8 cellular contexts compared by ENCODE assay signal in the genomic region with DNA sequence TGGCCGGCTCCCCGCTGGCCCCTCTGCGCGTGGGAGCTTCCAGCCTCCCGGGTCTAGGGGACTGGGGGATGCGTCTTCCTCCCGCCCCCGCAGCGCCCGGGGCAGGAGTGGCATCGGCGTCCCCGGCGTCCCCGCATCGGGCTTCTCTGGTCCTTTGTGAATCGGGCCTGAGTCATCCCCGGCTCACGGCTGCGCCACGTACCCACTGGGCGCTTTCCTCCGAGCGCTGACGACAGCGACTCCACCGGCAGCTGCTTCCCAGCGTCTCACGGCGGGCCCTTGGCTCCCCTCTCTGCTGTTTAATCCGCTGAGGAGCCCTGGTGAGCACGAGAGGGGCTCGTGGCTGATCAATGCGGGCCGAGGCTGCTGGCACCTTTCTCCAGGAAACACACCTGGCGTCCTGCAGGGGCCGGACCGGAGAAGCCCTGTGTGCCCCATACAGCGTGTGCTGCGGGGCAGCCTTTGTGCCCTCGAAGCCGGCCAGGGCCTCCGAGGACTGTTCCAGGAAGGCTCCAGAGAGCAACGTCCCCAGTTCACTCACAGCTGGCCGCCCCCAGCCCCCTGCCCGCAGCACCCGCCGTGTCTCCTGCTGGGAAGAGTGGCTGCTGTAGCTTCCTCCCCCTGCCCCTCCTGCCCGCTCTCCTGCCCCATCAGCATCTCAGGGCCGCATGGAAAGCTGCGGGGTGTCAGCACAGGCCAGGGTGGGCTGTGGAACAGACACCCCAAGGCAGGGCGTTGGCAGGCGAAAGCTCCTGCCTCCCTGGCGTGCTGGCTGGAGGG.
DNase-seq lines count a peak whose midpoint lies in the region; ATAC-seq and TF ChIP-seq lines count a peak whose summit lies in the region.

No MANE protein-coding gene starts in this region.

- TF ChIP-seq RAD21 in SK-N-SH (IDR thresholded peaks at IDR 0.05; ENCODE audit: low read length), result peak; percentile 34; the same call in 1 of the 2 replicates

- no peaks in the 10 kb centered on the region for H3K27me3 ChIP-seq in SK-N-SH (ENCODE audit: insufficient read depth)

- H3K27ac ChIP-seq in SK-N-SH (ENCODE audit: low read depth in 2 of 2, low read length in 1 of 2), result no peak overlapping the region

- no peak for TF ChIP-seq EP300 in SK-N-SH (IDR thresholded peaks at IDR 0.05; ENCODE audit: borderline replicate concordance in 1 of 2, low read depth in 1 of 2, low read length in 1 of 2)

- H3K9me2 ChIP-seq in SK-N-SH, result no peaks in the 10 kb centered on the region

- CTCF ChIA-PET in SK-N-SH (lab: Yijun Ruan, JAX), result interaction anchor here (0.6 to 2.9 kb wide), 5 partner anchors 26 to 273 kb away, joined by 3 to 31 read pairs (median 3); no protein-coding TSS in a partner anchor

- no peaks in the 10 kb centered on the region for H3K36me3 ChIP-seq in SK-N-SH (replicated peaks in 1 of 2; ENCODE audit: control insufficient read depth in 1 of 2, insufficient read depth in 2 of 2, low read length in 1 of 2)

- peak overlapping the region; percentile 34; the same call in 1 of the 2 replicates for H3K9ac ChIP-seq in SK-N-SH

- H3K9me3 ChIP-seq in SK-N-SH, result no peaks in the 10 kb centered on the region

- DNase-seq in activated CD4-positive, CD25-positive, alpha-beta regulatory T cell treated with anti-CD3 and anti-CD28 coated beads, Interleukin-2, amount 50 U/mL, for 72 hours, result no peak
- DNase-seq in SK-N-SH, result peak; percentile 87
- peak; percentile 65 to 76 for DNase-seq in cardiac fibroblast (ENCODE audit: low read depth in 2 of 2)
- DNase-seq in left lobe of liver (ENCODE audit: low spot score), result peak; percentile 45
- peak; percentile 36 to 56 for DNase-seq in stimulated activated CD4-positive, alpha-beta T cell treated with anti-CD3 and anti-CD28 coated beads, Interleukin-1b, Interleukin-23, amount 100 ng/mL, for 4 hours (ENCODE audit: low read depth in 2 of 2)
- DNase-seq in NCI-H226, result no peak

- peak overlapping the region; percentile 80 for H3K4me2 ChIP-seq in SK-N-SH

- H3K79me2 ChIP-seq in SK-N-SH (ENCODE audit: insufficient read depth), result no peaks in the 10 kb centered on the region

- peak overlapping the region in 1 of 2 experiments; percentile 40; a peak in 2 of 4 replicates for H3K4me3 ChIP-seq in SK-N-SH (ENCODE audit: low read depth in 2 of 2, low read length in 1 of 2)
- H3K4me3 ChIP-seq in cardiac fibroblast (replicated peaks in 1 of 2; ENCODE audit: low read depth in 2 of 2, low read length in 2 of 2), result peak overlapping the region; percentile 38 to 51

- peaks cover 0 to 10% of the 10 kb centered on the region in 2 experiments; a peak in 1 of 4 replicates for H3K4me1 ChIP-seq in SK-N-SH (ENCODE audit: control insufficient read depth in 1 of 2, insufficient read depth in 2 of 2, low read depth in 1 of 2, low read length in 1 of 2)

- ATAC-seq in activated CD4-positive, CD25-positive, alpha-beta regulatory T cell treated with anti-CD3 and anti-CD28 coated beads, Interleukin-2, amount 50 U/mL, for 24 hours, result peak; percentile 83 to 86
- ATAC-seq in left lobe of liver (peak; percentile 74), HG03521 (IDR thresholded peaks at IDR 0.05; ENCODE audit: unreplicated experiment) (no peak)

- peak; percentile 35 for TF ChIP-seq CTCF in SK-N-SH (IDR thresholded peaks at IDR 0.05)
- TF ChIP-seq CTCF in cardiac fibroblast (IDR thresholded peaks at IDR 0.05; ENCODE audit: low read depth, low read length), result peak; percentile 30

- no peaks in the 10 kb centered on the region for H4K20me1 ChIP-seq in SK-N-SH (ENCODE audit: insufficient read depth)

- POLR2A ChIA-PET in SK-N-SH (lab: Yijun Ruan, JAX), result interaction anchor here (0.6 kb wide), 1 partner anchor 13 kb away, joined by 3 read pairs; no protein-coding TSS in a partner anchor

- peak overlapping the region; percentile 76; the same call in 1 of the 2 replicates for H2AFZ ChIP-seq in SK-N-SH (ENCODE audit: low read depth)

- 0% methylated on average over 1 of the region's 54 CpGs for WGBS in SK-N-SH (ENCODE audit: low lambda C conversion rate)

- no peaks in the 10 kb centered on the region for H3F3A ChIP-seq in SK-N-SH (replicated peaks; ENCODE audit: insufficient read depth)

TF ChIP-seq in SK-N-SH, 30 proteins besides CTCF, POLR2A, EP300 and RAD21 (continues in another document):
- TF ChIP-seq GABPA (IDR thresholded peaks at IDR 0.05; ENCODE audit: low read depth) (no peak), SIN3A (IDR thresholded peaks at IDR 0.05; ENCODE audit: borderline replicate concordance, low read depth, low read length) (no peak), GATA2 (CRISPR knock-in tag; IDR thresholded peaks at IDR 0.05) (no peak), MEF2A (IDR thresholded peaks at IDR 0.05; ENCODE audit: borderline replicate concordance, low read depth) (no peak), RXRA (IDR thresholded peaks at IDR 0.05; ENCODE audit: borderline replicate concordance, low read depth) (no peak), JUND (IDR thresholded peaks at IDR 0.05) (no peak), RFX5 (IDR thresholded peaks at IDR 0.05; ENCODE audit: low read length) (no peak), SMC3 (IDR thresholded peaks at IDR 0.05; ENCODE audit: low read depth, low read length) (0 out of 2 replicates have a peak, but pooled peaks have one; percentile 14), NFIC (IDR thresholded peaks at IDR 0.05; ENCODE audit: borderline replicate concordance) (no peak), YY1 (IDR thresholded peaks at IDR 0.05; ENCODE audit: low read depth) (no peak), ELF1 (IDR thresholded peaks at IDR 0.05) (no peak), EZH2phosphoT487 (IDR thresholded peaks at IDR 0.05; ENCODE audit: borderline replicate concordance, low read depth) (no peak), MXI1 (IDR thresholded peaks at IDR 0.05; ENCODE audit: low read depth, low read length) (0 out of 2 replicates have a peak, but pooled peaks have one; percentile 2), RCOR1 (IDR thresholded peaks at IDR 0.05; ENCODE audit: low read length) (no peak), FOXM1 (IDR thresholded peaks at IDR 0.05; ENCODE audit: low read depth) (no peak), TAF1 (IDR thresholded peaks at IDR 0.05; ENCODE audit: borderline replicate concordance, low read depth, low read length) (no peak)
- TF ChIP-seq, protein P1, sequence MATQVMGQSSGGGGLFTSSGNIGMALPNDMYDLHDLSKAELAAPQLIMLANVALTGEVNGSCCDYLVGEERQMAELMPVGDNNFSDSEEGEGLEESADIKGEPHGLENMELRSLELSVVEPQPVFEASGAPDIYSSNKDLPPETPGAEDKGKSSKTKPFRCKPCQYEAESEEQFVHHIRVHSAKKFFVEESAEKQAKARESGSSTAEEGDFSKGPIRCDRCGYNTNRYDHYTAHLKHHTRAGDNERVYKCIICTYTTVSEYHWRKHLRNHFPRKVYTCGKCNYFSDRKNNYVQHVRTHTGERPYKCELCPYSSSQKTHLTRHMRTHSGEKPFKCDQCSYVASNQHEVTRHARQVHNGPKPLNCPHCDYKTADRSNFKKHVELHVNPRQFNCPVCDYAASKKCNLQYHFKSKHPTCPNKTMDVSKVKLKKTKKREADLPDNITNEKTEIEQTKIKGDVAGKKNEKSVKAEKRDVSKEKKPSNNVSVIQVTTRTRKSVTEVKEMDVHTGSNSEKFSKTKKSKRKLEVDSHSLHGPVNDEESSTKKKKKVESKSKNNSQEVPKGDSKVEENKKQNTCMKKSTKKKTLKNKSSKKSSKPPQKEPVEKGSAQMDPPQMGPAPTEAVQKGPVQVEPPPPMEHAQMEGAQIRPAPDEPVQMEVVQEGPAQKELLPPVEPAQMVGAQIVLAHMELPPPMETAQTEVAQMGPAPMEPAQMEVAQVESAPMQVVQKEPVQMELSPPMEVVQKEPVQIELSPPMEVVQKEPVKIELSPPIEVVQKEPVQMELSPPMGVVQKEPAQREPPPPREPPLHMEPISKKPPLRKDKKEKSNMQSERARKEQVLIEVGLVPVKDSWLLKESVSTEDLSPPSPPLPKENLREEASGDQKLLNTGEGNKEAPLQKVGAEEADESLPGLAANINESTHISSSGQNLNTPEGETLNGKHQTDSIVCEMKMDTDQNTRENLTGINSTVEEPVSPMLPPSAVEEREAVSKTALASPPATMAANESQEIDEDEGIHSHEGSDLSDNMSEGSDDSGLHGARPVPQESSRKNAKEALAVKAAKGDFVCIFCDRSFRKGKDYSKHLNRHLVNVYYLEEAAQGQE (IDR thresholded peaks at IDR 0.05; ENCODE audit: low read depth, low read length), result no peak
- TF ChIP-seq, protein P2, sequence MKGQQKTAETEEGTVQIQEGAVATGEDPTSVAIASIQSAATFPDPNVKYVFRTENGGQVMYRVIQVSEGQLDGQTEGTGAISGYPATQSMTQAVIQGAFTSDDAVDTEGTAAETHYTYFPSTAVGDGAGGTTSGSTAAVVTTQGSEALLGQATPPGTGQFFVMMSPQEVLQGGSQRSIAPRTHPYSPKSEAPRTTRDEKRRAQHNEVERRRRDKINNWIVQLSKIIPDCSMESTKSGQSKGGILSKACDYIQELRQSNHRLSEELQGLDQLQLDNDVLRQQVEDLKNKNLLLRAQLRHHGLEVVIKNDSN (IDR thresholded peaks at IDR 0.05; ENCODE audit: borderline replicate concordance, low read depth), result no peak
- TF ChIP-seq, protein P3, sequence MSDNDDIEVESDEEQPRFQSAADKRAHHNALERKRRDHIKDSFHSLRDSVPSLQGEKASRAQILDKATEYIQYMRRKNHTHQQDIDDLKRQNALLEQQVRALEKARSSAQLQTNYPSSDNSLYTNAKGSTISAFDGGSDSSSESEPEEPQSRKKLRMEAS (IDR thresholded peaks at IDR 0.05; ENCODE audit: low read depth), result 0 out of 2 replicates have a peak, but pooled peaks have one; percentile 18
- TF ChIP-seq, protein P4, sequence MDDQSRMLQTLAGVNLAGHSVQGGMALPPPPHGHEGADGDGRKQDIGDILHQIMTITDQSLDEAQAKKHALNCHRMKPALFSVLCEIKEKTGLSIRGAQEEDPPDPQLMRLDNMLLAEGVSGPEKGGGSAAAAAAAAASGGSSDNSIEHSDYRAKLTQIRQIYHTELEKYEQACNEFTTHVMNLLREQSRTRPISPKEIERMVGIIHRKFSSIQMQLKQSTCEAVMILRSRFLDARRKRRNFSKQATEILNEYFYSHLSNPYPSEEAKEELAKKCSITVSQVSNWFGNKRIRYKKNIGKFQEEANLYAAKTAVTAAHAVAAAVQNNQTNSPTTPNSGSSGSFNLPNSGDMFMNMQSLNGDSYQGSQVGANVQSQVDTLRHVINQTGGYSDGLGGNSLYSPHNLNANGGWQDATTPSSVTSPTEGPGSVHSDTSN (IDR thresholded peaks at IDR 0.05), result no peak
- TF ChIP-seq, protein P5, sequence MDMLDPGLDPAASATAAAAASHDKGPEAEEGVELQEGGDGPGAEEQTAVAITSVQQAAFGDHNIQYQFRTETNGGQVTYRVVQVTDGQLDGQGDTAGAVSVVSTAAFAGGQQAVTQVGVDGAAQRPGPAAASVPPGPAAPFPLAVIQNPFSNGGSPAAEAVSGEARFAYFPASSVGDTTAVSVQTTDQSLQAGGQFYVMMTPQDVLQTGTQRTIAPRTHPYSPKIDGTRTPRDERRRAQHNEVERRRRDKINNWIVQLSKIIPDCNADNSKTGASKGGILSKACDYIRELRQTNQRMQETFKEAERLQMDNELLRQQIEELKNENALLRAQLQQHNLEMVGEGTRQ (IDR thresholded peaks at IDR 0.05; ENCODE audit: borderline replicate concordance, low read depth, low read length), result no peak

Comparison
In these comparisons a context has a peak if more than half of its experiments do, and no peak if none do; other contexts are left out.
1. DNase-seq: peak in SK-N-SH (single experiment), cardiac fibroblast (2 of 2), left lobe of liver (single experiment) and stimulated activated CD4-positive, alpha-beta T cell treated with anti-CD3 and anti-CD28 coated beads, Interleukin-1b, Interleukin-23, amount 100 ng/mL, for 4 hours (2 of 2); none in activated CD4-positive, CD25-positive, alpha-beta regulatory T cell treated with anti-CD3 and anti-CD28 coated beads, Interleukin-2, amount 50 U/mL, for 72 hours (single experiment) and NCI-H226 (single experiment).